Comparison of ENCODE assay signal across 13 cellular contexts in genomic region chr3:52433328-52434060, GRCh38. TPM values are rescaled to one million over a fixed set of nuclear protein-coding genes. Genes with fewer than 3 reads are reported as not detected.
DNase-seq lines count a peak whose midpoint lies in the region; ATAC-seq, FAIRE-seq and TF ChIP-seq lines count a peak whose summit lies in the region.
"Had no signal": no experiment of that assay in that cellular context is flagged by ENCODE, and none has a peak within 500 bp of the region (broad histone marks: within the 10 kb centered on the region; RNA-seq: fewer than 3 reads in every experiment).

No MANE protein-coding gene starts in this region.

- no peak for DNase-seq in activated CD4-positive, CD25-positive, alpha-beta regulatory T cell (lab: John Stamatoyannopoulos, UW)
- DNase-seq in endothelial cell of umbilical vein (ENCODE audit: low read depth, low spot score) (no peak), type B pancreatic cell (ENCODE audit: extremely low spot score, unreplicated experiment) (no peak), iPS-NIHi7 (ENCODE audit: extremely low spot score) (no peak), hepatic stellate cell (ENCODE audit: low spot score) (no peak)
- DNase-seq: NCI-H2107; stimulated activated naive CD8-positive, alpha-beta T cell treated with anti-CD3 and anti-CD28 coated beads, Interleukin-15, amount 100 ng/mL, for 72 hours had no signal

- H3K4me3 ChIP-seq in endothelial cell of umbilical vein (replicated peaks in 1 of 3; ENCODE audit: insufficient read depth in 1 of 3, low read depth in 1 of 3, low read length in 3 of 3) (no peak overlapping the region), mesodermal cell (ENCODE audit: extremely low read depth, insufficient read depth, low read length, poor library complexity, severe bottlenecking) (no peak overlapping the region)

- TSS peak; percentile 31 for BruUV-seq in endothelial cell of umbilical vein (replicated peaks; lab: Mats Ljungman, UMichigan)

- FAIRE-seq in endothelial cell of umbilical vein (lab: Jason Lieb, UNC), result no peak
- FAIRE-seq: A204.1 had no signal

- peak; percentile 48 to 67 for ATAC-seq in activated CD4-positive, CD25-positive, alpha-beta regulatory T cell treated with anti-CD3 and anti-CD28 coated beads, Interleukin-2, amount 50 U/mL, for 24 hours
- ATAC-seq in GM19397 (IDR thresholded peaks at IDR 0.05; ENCODE audit: unreplicated experiment), result no peak
- ATAC-seq: stimulated activated naive CD8-positive, alpha-beta T cell treated with anti-CD3 and anti-CD28 coated beads, Interleukin-15, amount 100 ng/mL, for 72 hours; WTC11 had no signal

- no peaks in the 10 kb centered on the region for H3K79me2 ChIP-seq in endothelial cell of umbilical vein (ENCODE audit: control insufficient read depth, insufficient read depth, low read length)

- no peak overlapping the region for H3K4me3 Mint-ChIP-seq in type B pancreatic cell
- H3K4me3 Mint-ChIP-seq: stimulated activated naive CD8-positive, alpha-beta T cell treated with anti-CD3 and anti-CD28 coated beads, Interleukin-15, amount 100 ng/mL, for 72 hours; WTC11 had no signal

- 77 to 97% methylated on average over 6 to 7 of the region's 10 CpGs for WGBS in mesodermal cell (ENCODE audit: insufficient coverage in 2 of 2), 2 experiments

- H3K9me3 Mint-ChIP-seq in type B pancreatic cell, result no peaks in the 10 kb centered on the region
- H3K9me3 Mint-ChIP-seq: stimulated activated naive CD8-positive, alpha-beta T cell treated with anti-CD3 and anti-CD28 coated beads, Interleukin-15, amount 100 ng/mL, for 72 hours; WTC11 had no signal

- H3K4me2 ChIP-seq in endothelial cell of umbilical vein (ENCODE audit: insufficient read depth, low read length), result no peak overlapping the region

- H3K4me1 ChIP-seq in endothelial cell of umbilical vein (ENCODE audit: control insufficient read depth, extremely low read depth, insufficient read depth, low read length), result peaks cover 25% of the 10 kb centered on the region
- H3K4me1 ChIP-seq in mesodermal cell (ENCODE audit: control insufficient read depth, insufficient read depth, low read length, poor library complexity, severe bottlenecking), result peaks cover 20% of the 10 kb centered on the region

- no peak for TF ChIP-seq POLR2A in endothelial cell of umbilical vein (IDR thresholded peaks at IDR 0.05; ENCODE audit: low read depth, low read length)

- peaks cover 27% of the 10 kb centered on the region for H3K4me1 Mint-ChIP-seq in type B pancreatic cell (ENCODE audit: unreplicated experiment)
- H3K4me1 Mint-ChIP-seq: stimulated activated naive CD8-positive, alpha-beta T cell treated with anti-CD3 and anti-CD28 coated beads, Interleukin-15, amount 100 ng/mL, for 72 hours had no signal

- H3K36me3 ChIP-seq in endothelial cell of umbilical vein (ENCODE audit: control insufficient read depth in 2 of 2, extremely low read depth in 1 of 2, insufficient read depth in 2 of 2, low read length in 2 of 2), result peaks cover 0 to 7% of the 10 kb centered on the region in 2 experiments
- no peaks in the 10 kb centered on the region for H3K36me3 ChIP-seq in mesodermal cell (ENCODE audit: control insufficient read depth, insufficient read depth, low read length)

- dilution Hi-C loops in endothelial cell of umbilical vein (cut with MboI; ENCODE audit: extremely low pct_ligation_motif_present, low sequenced_read_pairs), result no loop called here

- no peak overlapping the region for H3K27ac ChIP-seq in endothelial cell of umbilical vein (ENCODE audit: insufficient read depth, low read depth, low read length)
- H3K27ac ChIP-seq in mesodermal cell (ENCODE audit: low read depth, low read length, severe bottlenecking), result peak overlapping the region; percentile 26

- CTCF ChIA-PET in endothelial cell of umbilical vein (lab: Charles Lee), result interaction anchor here (0.8 to 3.2 kb wide), 5 partner anchors 8 to 213 kb away, joined by 3 to 26 read pairs (median 4); no protein-coding TSS in a partner anchor

- no peaks in the 10 kb centered on the region for H3K36me3 Mint-ChIP-seq in type B pancreatic cell
- H3K36me3 Mint-ChIP-seq: WTC11 had no signal

- H3K9me3 ChIP-seq in endothelial cell of umbilical vein (replicated peaks; ENCODE audit: control insufficient read depth, insufficient read depth, low read length) (no peaks in the 10 kb centered on the region), mesodermal cell (ENCODE audit: control insufficient read depth, low read length) (no peaks in the 10 kb centered on the region)

- no peak overlapping the region for H3K9ac ChIP-seq in endothelial cell of umbilical vein (replicated peaks; ENCODE audit: extremely low read depth, insufficient read depth, low read length)

- no peaks in the 10 kb centered on the region for H3K27me3 ChIP-seq in endothelial cell of umbilical vein (ENCODE audit: control insufficient read depth in 2 of 2, insufficient read depth in 2 of 2, low read length in 2 of 2)

- TF ChIP-seq CTCF in endothelial cell of umbilical vein (IDR thresholded peaks at IDR 0.05; ENCODE audit: extremely low read depth in 1 of 2, insufficient read depth in 1 of 2, low read depth in 1 of 2, low read length in 2 of 2) (no peak), type B pancreatic cell (conservative IDR thresholded peaks at IDR 0.05) (no peak)

- H3K27me3 Mint-ChIP-seq in type B pancreatic cell, result peaks cover under 1% of the 10 kb centered on the region
- H3K27me3 Mint-ChIP-seq: stimulated activated naive CD8-positive, alpha-beta T cell treated with anti-CD3 and anti-CD28 coated beads, Interleukin-15, amount 100 ng/mL, for 72 hours had no signal

- H2AFZ ChIP-seq in endothelial cell of umbilical vein (ENCODE audit: low read depth, low read length), result no peak overlapping the region

- H3K27ac Mint-ChIP-seq in type B pancreatic cell, result peak overlapping the region; percentile 33
- H3K27ac Mint-ChIP-seq: stimulated activated naive CD8-positive, alpha-beta T cell treated with anti-CD3 and anti-CD28 coated beads, Interleukin-15, amount 100 ng/mL, for 72 hours had no signal

- no peaks in the 10 kb centered on the region for H4K20me1 ChIP-seq in endothelial cell of umbilical vein (replicated peaks; ENCODE audit: control insufficient read depth, extremely low read depth, insufficient read depth, low read length)

- POLR2A ChIA-PET in endothelial cell of umbilical vein (lab: Charles Lee), result no interaction called here

- intact Hi-C loops in endothelial cell of umbilical vein (cut with micrococcal nuclease), result no loop called here

- no peaks in the 10 kb centered on the region for H3K9me1 ChIP-seq in endothelial cell of umbilical vein (replicated peaks; ENCODE audit: control insufficient read depth, extremely low read depth, insufficient read depth, low read length)

RNA-seq across cellular contexts. Expression of gene SEMA3G, which starts 11.4 kb away (rescaled TPM):
- total RNA-seq in endothelial cell of umbilical vein, result 22.6 and 24.6 TPM in 2 replicates
- 27.9 and 34.0 TPM in 2 replicates for polyA plus RNA-seq in endothelial cell of umbilical vein
- 16.3 TPM in 2 replicates for polyA plus RNA-seq in endothelial cell of umbilical vein (2011; cell fraction: cytosol; rRNA removed)
- 21.3 and 22.0 TPM in 2 replicates for polyA plus RNA-seq in endothelial cell of umbilical vein (2011; cell fraction: nucleus; rRNA removed)
- polyA plus RNA-seq in endothelial cell of umbilical vein (2012), result 3.1 and 6.5 TPM in 2 replicates
- 16.8 and 22.5 TPM in 2 replicates for polyA minus RNA-seq in endothelial cell of umbilical vein
- polyA minus RNA-seq in endothelial cell of umbilical vein (2011; cell fraction: cytosol; rRNA and poly(A)+ RNA removed), result 1.3 TPM
- 9.9 and 11.0 TPM in 2 replicates for polyA minus RNA-seq in endothelial cell of umbilical vein (2011; cell fraction: nucleus; rRNA and poly(A)+ RNA removed)
- polyA plus RNA-seq in mesodermal cell (2013, experiment 1 of 2), result 24.5 TPM
- 16.1 TPM for polyA plus RNA-seq in mesodermal cell (2013, experiment 2 of 2)
- total RNA-seq in type B pancreatic cell (ENCODE audit: low replicate concordance), result 0.45 and 0.77 TPM in 2 replicates

RNA-seq across cellular contexts. Expression of gene TNNC1, which starts 20.3 kb away (rescaled TPM):
- not detected in 2 replicates for total RNA-seq in endothelial cell of umbilical vein
- 0.12 TPM in 1 of 2 replicates, not detected in the other for polyA plus RNA-seq in endothelial cell of umbilical vein
- 0.18 TPM in 2 replicates for polyA plus RNA-seq in endothelial cell of umbilical vein (2011; cell fraction: cytosol; rRNA removed)
- polyA plus RNA-seq in endothelial cell of umbilical vein (2011; cell fraction: nucleus; rRNA removed), result not detected in 2 replicates
- not detected in 2 replicates for polyA plus RNA-seq in endothelial cell of umbilical vein (2012)
- not detected in 2 replicates for polyA minus RNA-seq in endothelial cell of umbilical vein
- 3.5 TPM for polyA minus RNA-seq in endothelial cell of umbilical vein (2011; cell fraction: cytosol; rRNA and poly(A)+ RNA removed)
- polyA minus RNA-seq in endothelial cell of umbilical vein (2011; cell fraction: nucleus; rRNA and poly(A)+ RNA removed), result not detected in 2 replicates
- 12.7 TPM for polyA plus RNA-seq in mesodermal cell (2013, experiment 1 of 2)
- polyA plus RNA-seq in mesodermal cell (2013, experiment 2 of 2), result 15.9 TPM
- total RNA-seq in type B pancreatic cell (ENCODE audit: low replicate concordance), result 6.6 and 16.6 TPM in 2 replicates
- total RNA-seq: M059J had no signal

RNA-seq across cellular contexts. Expression of gene NISCH, which starts 21.9 kb away (rescaled TPM):
- total RNA-seq in endothelial cell of umbilical vein (153 and 156 TPM in 2 replicates), type B pancreatic cell (ENCODE audit: low replicate concordance) (105 and 149 TPM in 2 replicates)
- polyA plus RNA-seq in endothelial cell of umbilical vein, result 178 and 196 TPM in 2 replicates
- 62.7 and 82.4 TPM in 2 replicates for polyA plus RNA-seq in endothelial cell of umbilical vein (2011; cell fraction: cytosol; rRNA removed)
- 1,069 and 1,072 TPM in 2 replicates for polyA plus RNA-seq in endothelial cell of umbilical vein (2011; cell fraction: nucleus; rRNA removed)
- 71.1 and 91.6 TPM in 2 replicates for polyA plus RNA-seq in endothelial cell of umbilical vein (2012)
- 199 and 229 TPM in 2 replicates for polyA minus RNA-seq in endothelial cell of umbilical vein
- 8.1 TPM for polyA minus RNA-seq in endothelial cell of umbilical vein (2011; cell fraction: cytosol; rRNA and poly(A)+ RNA removed)
- polyA minus RNA-seq in endothelial cell of umbilical vein (2011; cell fraction: nucleus; rRNA and poly(A)+ RNA removed), result 243 and 248 TPM in 2 replicates
- 128 TPM for polyA plus RNA-seq in mesodermal cell (2013, experiment 1 of 2)
- 101 TPM for polyA plus RNA-seq in mesodermal cell (2013, experiment 2 of 2)

RNA-seq across cellular contexts. Expression of gene PHF7, which starts 23.0 kb away (rescaled TPM):
- 6.5 and 7.8 TPM in 2 replicates for total RNA-seq in endothelial cell of umbilical vein
- 3.0 and 4.6 TPM in 2 replicates for polyA plus RNA-seq in endothelial cell of umbilical vein
- 3.7 and 5.1 TPM in 2 replicates for polyA plus RNA-seq in endothelial cell of umbilical vein (2011; cell fraction: cytosol; rRNA removed)
- polyA plus RNA-seq in endothelial cell of umbilical vein (2011; cell fraction: nucleus; rRNA removed), result 17.9 and 23.4 TPM in 2 replicates
- 3.1 and 5.5 TPM in 2 replicates for polyA plus RNA-seq in endothelial cell of umbilical vein (2012)
- 6.5 and 9.9 TPM in 2 replicates for polyA minus RNA-seq in endothelial cell of umbilical vein
- 2.0 TPM for polyA minus RNA-seq in endothelial cell of umbilical vein (2011; cell fraction: cytosol; rRNA and poly(A)+ RNA removed)
- 7.5 and 10.9 TPM in 2 replicates for polyA minus RNA-seq in endothelial cell of umbilical vein (2011; cell fraction: nucleus; rRNA and poly(A)+ RNA removed)
- polyA plus RNA-seq in mesodermal cell (2013, experiment 1 of 2), result 10.6 TPM
- 12.2 TPM for polyA plus RNA-seq in mesodermal cell (2013, experiment 2 of 2)
- total RNA-seq in type B pancreatic cell (ENCODE audit: low replicate concordance), result 3.9 and 8.2 TPM in 2 replicates

RNA-seq across cellular contexts. Expression of gene BAP1, which starts 23.7 kb away (rescaled TPM):
- total RNA-seq in endothelial cell of umbilical vein (90.4 and 91.0 TPM in 2 replicates), type B pancreatic cell (ENCODE audit: low replicate concordance) (80.9 and 106 TPM in 2 replicates)
- 82.5 and 89.6 TPM in 2 replicates for polyA plus RNA-seq in endothelial cell of umbilical vein
- 69.5 and 71.5 TPM in 2 replicates for polyA plus RNA-seq in endothelial cell of umbilical vein (2011; cell fraction: cytosol; rRNA removed)
- 281 and 285 TPM in 2 replicates for polyA plus RNA-seq in endothelial cell of umbilical vein (2011; cell fraction: nucleus; rRNA removed)
- polyA plus RNA-seq in endothelial cell of umbilical vein (2012), result 58.9 and 70.7 TPM in 2 replicates
- 98.9 and 112 TPM in 2 replicates for polyA minus RNA-seq in endothelial cell of umbilical vein
- 46.2 TPM for polyA minus RNA-seq in endothelial cell of umbilical vein (2011; cell fraction: cytosol; rRNA and poly(A)+ RNA removed)
- polyA minus RNA-seq in endothelial cell of umbilical vein (2011; cell fraction: nucleus; rRNA and poly(A)+ RNA removed), result 59.7 and 75.2 TPM in 2 replicates
- 77.0 TPM for polyA plus RNA-seq in mesodermal cell (2013, experiment 1 of 2)
- polyA plus RNA-seq in mesodermal cell (2013, experiment 2 of 2), result 66.7 TPM

Comparison
In these comparisons a context has a peak if more than half of its experiments do, and no peak if none do; other contexts are left out.
1. RNA of gene SEMA3G, which starts 11.4 kb away (total RNA-seq): 22.6 to 24.6 TPM in endothelial cell of umbilical vein; 0.45 to 0.77 TPM in type B pancreatic cell; every median in the first group is over 10 times any median in the second.